8 cellular contexts compared by ENCODE assay signal in genomic region chr11:2156416-2157182, GRCh38. TPM values are rescaled to one million over a fixed set of nuclear protein-coding genes. Genes with fewer than 3 reads are reported as not detected.
A peak's percentile ranks its signal among the peaks of the same experiment; 100 is the strongest.
DNase-seq lines count a peak whose midpoint lies in the region; ATAC-seq, FAIRE-seq and TF ChIP-seq lines count a peak whose summit lies in the region.

No MANE protein-coding gene starts in this region.

- TF ChIP-seq CTCF in astrocyte (IDR thresholded peaks at IDR 0.05; ENCODE audit: insufficient read depth, low read depth, low read length) = peak; percentile 64
- TF ChIP-seq CTCF in smooth muscle cell (IDR thresholded peaks at IDR 0.05; ENCODE audit: borderline replicate concordance, insufficient read depth, poor library complexity, severe bottlenecking) = peak; percentile 76

- H3K9ac ChIP-seq in astrocyte (ENCODE audit: low read length) (no peak overlapping the region), smooth muscle cell (ENCODE audit: low read depth) (no peak overlapping the region)

- H4K20me1 ChIP-seq in astrocyte (ENCODE audit: insufficient read depth, low read length) (peaks cover 2% of the 10 kb centered on the region), smooth muscle cell (ENCODE audit: low read depth) (no peaks in the 10 kb centered on the region)

- H3K27ac ChIP-seq in astrocyte (ENCODE audit: low read depth, low read length) (no peak overlapping the region), right cardiac atrium (ENCODE audit: low read length) (no peak overlapping the region), smooth muscle cell (ENCODE audit: low read depth) (no peak overlapping the region)

- H3K27ac Mint-ChIP-seq in T-cell = no peak overlapping the region
- no peak overlapping the region for H3K27ac Mint-ChIP-seq in astrocyte (ENCODE audit: unreplicated experiment)

- H3K36me3 Mint-ChIP-seq in T-cell (no peaks in the 10 kb centered on the region), astrocyte (ENCODE audit: low read depth, unreplicated experiment) (no peaks in the 10 kb centered on the region)

- WGBS in right cardiac atrium = 32% methylated on average over 19 of the region's 19 CpGs
- 45% methylated on average over 19 of the region's 19 CpGs for WGBS in smooth muscle cell (ENCODE audit: low lambda C conversion rate)

- no peaks in the 10 kb centered on the region for H3K79me2 ChIP-seq in astrocyte (ENCODE audit: insufficient read depth, low read length)
- no peaks in the 10 kb centered on the region for H3K79me2 ChIP-seq in smooth muscle cell (ENCODE audit: low read depth)

- DNase-seq in COLO668 (lab: John Stamatoyannopoulos, UW; ENCODE audit: unreplicated experiment) (peak; percentile 14), HPDE6-E6E7 (ENCODE audit: extremely low spot score) (peak; percentile 63), T-cell (peak in 28 of 34 experiments; percentile 12 to 54 (median 39)), astrocyte (ENCODE audit: low read depth) (peak; percentile 2), right cardiac atrium (peak; percentile 70 to 87 (median 86)), smooth muscle cell (lab: John Stamatoyannopoulos, UW; ENCODE audit: unreplicated experiment) (peak; percentile 46), NCI-H187 treated with DMSO at 0.1 percent for 48 hours (lab: John Stamatoyannopoulos, UW) (no peak)

- intact Hi-C loops in right cardiac atrium (cut with DNase I) = loop anchor here in 3 of 4 donors (10.0 kb wide), 3 partner anchors 322 to 502 kb away; partner anchors contain the start of genes KRTAP5-6 (in 1 of the 3), SYT8 (in 1 of the 3) and TNNI2 (in 1 of the 3)

- POLR2A ChIA-PET in T-cell (lab: Charles Lee) = no interaction called here

- no peak overlapping the region for H2AFZ ChIP-seq in astrocyte (ENCODE audit: low read depth, low read length)
- H2AFZ ChIP-seq in smooth muscle cell (ENCODE audit: low read depth) = no peak overlapping the region

- H3K4me1 Mint-ChIP-seq in T-cell (peaks cover 4 to 7% (median 4%) of the 10 kb centered on the region in 3 donors), astrocyte (ENCODE audit: low read depth, unreplicated experiment) (no peaks in the 10 kb centered on the region)

- no peaks in the 10 kb centered on the region for H3K4me1 ChIP-seq in astrocyte (ENCODE audit: insufficient read depth, low read length)
- H3K4me1 ChIP-seq in right cardiac atrium (ENCODE audit: control insufficient read depth, insufficient read depth, low read length) = no peaks in the 10 kb centered on the region
- H3K4me1 ChIP-seq in smooth muscle cell (ENCODE audit: low read depth) = peaks cover under 1% of the 10 kb centered on the region

- H3K4me3 ChIP-seq in astrocyte (ENCODE audit: insufficient read depth, low read depth, low read length) (no peak overlapping the region), right cardiac atrium (ENCODE audit: low read length) (no peak overlapping the region), smooth muscle cell (no peak overlapping the region)

- H3K4me2 ChIP-seq in astrocyte (ENCODE audit: low read length) = no peak overlapping the region
- no peak overlapping the region for H3K4me2 ChIP-seq in smooth muscle cell

- FAIRE-seq in astrocyte (lab: Jason Lieb, UNC) = peak; percentile 60

- ATAC-seq in T-cell (replicated peaks in 1 of 4) (no peak), right cardiac atrium (peak; percentile 38 to 47), GM18502 (IDR thresholded peaks at IDR 0.05; ENCODE audit: poor library complexity, unreplicated experiment) (no peak)

- no peak overlapping the region for H3K4me3 Mint-ChIP-seq in T-cell
- H3K4me3 Mint-ChIP-seq in astrocyte (ENCODE audit: unreplicated experiment) = no peak overlapping the region

- H3K27me3 ChIP-seq in astrocyte (ENCODE audit: insufficient read depth, low read length) (no peaks in the 10 kb centered on the region), right cardiac atrium (ENCODE audit: control insufficient read depth, insufficient read depth) (no peaks in the 10 kb centered on the region), smooth muscle cell (ENCODE audit: low read depth) (no peaks in the 10 kb centered on the region)

- H3F3A ChIP-seq in smooth muscle cell (ENCODE audit: low read depth) = no peaks in the 10 kb centered on the region

- H3K36me3 ChIP-seq in astrocyte (ENCODE audit: insufficient read depth, low read length) (no peaks in the 10 kb centered on the region), smooth muscle cell (ENCODE audit: low read depth) (no peaks in the 10 kb centered on the region)

- H3K27me3 Mint-ChIP-seq in T-cell (peaks cover 0 to 5% of the 10 kb centered on the region in 2 donors), astrocyte (ENCODE audit: low read depth, unreplicated experiment) (peaks cover 15% of the 10 kb centered on the region)

- H3K9me3 ChIP-seq in astrocyte (ENCODE audit: insufficient read depth, low read depth, low read length) = no peaks in the 10 kb centered on the region
- H3K9me3 ChIP-seq in right cardiac atrium (ENCODE audit: control insufficient read depth, low read length) = no peaks in the 10 kb centered on the region
- no peaks in the 10 kb centered on the region for H3K9me3 ChIP-seq in smooth muscle cell (replicated peaks; ENCODE audit: low read depth)

- CTCF ChIA-PET in T-cell (lab: Charles Lee) = interaction anchor here in 1 of 2 donors (0.6 to 1.2 kb wide), 2 partner anchors 120 to 362 kb away, joined by 3 to 9 read pairs; no protein-coding TSS in a partner anchor

- H3K9me3 Mint-ChIP-seq in T-cell = no peaks in the 10 kb centered on the region
- H3K9me3 Mint-ChIP-seq in astrocyte (ENCODE audit: unreplicated experiment) = no peaks in the 10 kb centered on the region

RNA-seq across cellular contexts. Expression of gene INS, which starts 4.4 kb away (rescaled TPM):
- under 1 TPM in 2 of 5 donors, not detected in 3; 0.53 to 0.82 TPM for total RNA-seq in T-cell
- total RNA-seq in astrocyte = not detected in 2 replicates
- total RNA-seq in right cardiac atrium = 1 to 10 TPM in 1 of 4 donors, not detected in 3; 1.1 TPM
- polyA plus RNA-seq in right cardiac atrium = not detected
- total RNA-seq in smooth muscle cell = not detected in 2 replicates
- polyA plus RNA-seq in smooth muscle cell = not detected in 2 replicates

RNA-seq across cellular contexts. Expression of gene TH, which starts 15.0 kb away (rescaled TPM):
- total RNA-seq in T-cell = not detected
- total RNA-seq in astrocyte = not detected in 2 replicates
- not detected for total RNA-seq in right cardiac atrium
- not detected for polyA plus RNA-seq in right cardiac atrium
- not detected in 2 replicates for total RNA-seq in smooth muscle cell
- polyA plus RNA-seq in smooth muscle cell = not detected in 2 replicates

RNA-seq across cellular contexts. Expression of gene IGF2, which starts 17.4 kb away (rescaled TPM):
- total RNA-seq in T-cell = under 1 TPM in 4 of 5 donors, not detected in 1; 0.30 to 0.98 (median 0.60) TPM
- 188 and 209 TPM in 2 replicates for total RNA-seq in astrocyte
- total RNA-seq in right cardiac atrium = 10 to 100 TPM; 34.6 to 94.1 (median 47.0) TPM
- 66.3 TPM for polyA plus RNA-seq in right cardiac atrium
- 2,086 and 2,274 TPM in 2 replicates for total RNA-seq in smooth muscle cell
- polyA plus RNA-seq in smooth muscle cell = 3,825 and 3,877 TPM in 2 replicates

Comparison
In these comparisons a context has a peak if more than half of its experiments do, and no peak if none do; other contexts are left out.
1. ATAC-seq: peak in right cardiac atrium (2 of 2); none in T-cell (0 of 4) and GM18502 (single experiment).
2. RNA of gene IGF2, which starts 17.4 kb away (total RNA-seq): 2,086 to 2,274 TPM in smooth muscle cell, 188 to 209 TPM in astrocyte and 34.6 to 94.1 TPM in right cardiac atrium; 0.30 to 0.98 TPM in T-cell; every median in the first group is over 10 times any median in the second.